ENCODE assay signal across 16 cellular contexts in genomic region chr2:7792031-7792651, GRCh38.
DNase-seq lines count a peak whose midpoint lies in the region; ATAC-seq and TF ChIP-seq lines count a peak whose summit lies in the region.
"Had no signal": no experiment of that assay in that cellular context is flagged by ENCODE, and none has a peak within 500 bp of the region (broad histone marks: within the 10 kb centered on the region; RNA-seq: fewer than 3 reads in every experiment).

No MANE protein-coding gene starts in this region.

- no peak overlapping the region for H3K4me3 ChIP-seq in gastroesophageal sphincter
- H3K4me3 ChIP-seq: psoas muscle had no signal

- H3K27ac ChIP-seq in gastroesophageal sphincter, result no peak overlapping the region
- H3K27ac ChIP-seq: psoas muscle had no signal

- no peaks in the 10 kb centered on the region for H3K9me3 ChIP-seq in gastroesophageal sphincter
- H3K9me3 ChIP-seq: psoas muscle had no signal

- DNase-seq in COLO668 (lab: John Stamatoyannopoulos, UW; ENCODE audit: unreplicated experiment) (peak; percentile 89), NCI-H1417 treated with DMSO at 0.1 percent for 48 hours (lab: John Stamatoyannopoulos, UW) (peak; percentile 83), NCI-H69 (lab: John Stamatoyannopoulos, UW) (peak; percentile 96), kidney tubule cell (ENCODE audit: low spot score) (peak; percentile 29), NCI-H1048 (lab: John Stamatoyannopoulos, UW) (no peak), middle frontal gyrus (ENCODE audit: extremely low spot score, low spot score) (no peak)
- DNase-seq in activated CD8-positive, alpha-beta memory T cell treated with anti-CD3 and anti-CD28 coated beads, Interleukin-2, amount 50 U/mL, for 48 hours, result no peak
- DNase-seq: activated CD8-positive, alpha-beta T cell treated with anti-CD3 and anti-CD28 coated beads for 36 hours; activated naive CD4-positive, alpha-beta T cell treated with anti-CD3 and anti-CD28 coated beads, Interleukin-2, amount 10 ng/mL, durations not matched to agents 7 days and 5 days; H7; psoas muscle; stimulated activated CD4-positive, alpha-beta T cell treated with anti-CD3 and anti-CD28 coated beads, Interleukin-2, amount 100 ng/mL, for 24 hours; T-helper 9 cell had no signal

- ATAC-seq in gastroesophageal sphincter, result no peak
- ATAC-seq: activated CD8-positive, alpha-beta T cell treated with anti-CD3 and anti-CD28 coated beads for 36 hours; Panc1; psoas muscle; stimulated activated effector memory CD8-positive, alpha-beta T cell treated with anti-CD3 and anti-CD28 coated beads, Interleukin-12 subunit alpha, Interleukin-12 subunit beta, amount 100 ng/mL, for 72 hours had no signal

- no peak for TF ChIP-seq EP300 in gastroesophageal sphincter (IDR thresholded peaks at IDR 0.05)

- peaks cover 0 to 12% (median 0%) of the 10 kb centered on the region in 3 donors for H3K4me1 ChIP-seq in gastroesophageal sphincter
- H3K4me1 ChIP-seq: psoas muscle had no signal

- TF ChIP-seq CTCF in gastroesophageal sphincter (IDR thresholded peaks at IDR 0.05), result no peak

- no peak for TF ChIP-seq POLR2A in gastroesophageal sphincter (IDR thresholded peaks at IDR 0.05)

- H3K36me3 ChIP-seq in gastroesophageal sphincter, result no peaks in the 10 kb centered on the region

- no peaks in the 10 kb centered on the region for H3K27me3 ChIP-seq in gastroesophageal sphincter

- 25 to 52% methylated on average over 4 to 5 of the region's 7 CpGs for WGBS in gastroesophageal sphincter (ENCODE audit: low coverage in 1 of 2), 2 donors

Comparison
In these comparisons a context has a peak if more than half of its experiments do, and no peak if none do; other contexts are left out.
1. DNase-seq: peak in COLO668 (single experiment), NCI-H1417 treated with DMSO at 0.1 percent for 48 hours (single experiment), NCI-H69 (single experiment) and kidney tubule cell (single experiment); none in NCI-H1048 (single experiment), activated CD8-positive, alpha-beta memory T cell treated with anti-CD3 and anti-CD28 coated beads, Interleukin-2, amount 50 U/mL, for 48 hours (single experiment) and middle frontal gyrus (single experiment).